In the genomic region with DNA sequence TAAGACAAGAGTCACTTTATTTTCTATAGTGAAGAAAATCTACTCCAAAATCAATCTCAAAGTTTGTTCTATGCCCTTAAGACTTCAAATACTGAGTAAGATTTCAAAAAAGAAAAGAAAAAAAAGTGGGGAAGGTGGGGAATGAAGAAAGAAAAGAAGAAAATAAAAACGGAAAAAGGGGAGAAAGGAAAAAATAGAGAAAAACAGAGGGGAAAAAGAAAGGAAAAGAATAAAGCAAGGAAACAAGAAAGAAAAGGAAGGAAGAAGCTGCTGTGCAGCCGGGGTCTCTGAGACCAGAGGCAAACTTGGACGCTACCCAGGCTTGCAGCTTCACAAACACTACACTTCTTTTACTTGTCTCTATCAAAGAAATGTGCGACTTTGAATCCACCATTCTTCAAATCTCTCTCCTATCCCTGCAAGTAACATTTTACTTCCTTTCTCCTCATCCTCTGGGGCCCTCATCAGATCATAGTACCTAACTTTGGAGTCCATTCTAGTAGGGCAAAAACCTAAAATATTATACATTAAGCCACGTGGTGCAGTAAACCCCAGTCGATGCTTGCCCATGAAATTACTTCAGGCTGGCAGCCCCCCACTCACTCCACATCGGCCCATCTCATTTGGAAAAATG, we compare ENCODE assay signal across 10 cellular contexts.
DNase-seq lines count a peak whose midpoint lies in the region; ATAC-seq and FAIRE-seq lines count a peak whose summit lies in the region.
"Had no signal": no experiment of that assay in that cellular context is flagged by ENCODE, and none has a peak within 500 bp of the region (broad histone marks: within the 10 kb centered on the region; RNA-seq: fewer than 3 reads in every experiment).

No MANE protein-coding gene starts in this region.

- no peak overlapping the region for H2BK12ac ChIP-seq in trophoblast cell (ENCODE audit: low read length)

- POLR2A ChIA-PET in naive thymus-derived CD8-positive, alpha-beta T cell (lab: Charles Lee), result interaction anchor here (0.7 to 2.7 kb wide), 5 partner anchors 64 to 188 kb away, joined by 3 to 9 read pairs (median 3); no protein-coding TSS in a partner anchor

- H4K8ac ChIP-seq in trophoblast cell (ENCODE audit: low read depth, low read length), result no peak overlapping the region

- no peak overlapping the region for H2AFZ ChIP-seq in trophoblast cell (ENCODE audit: insufficient read depth, low read length, poor library complexity)

- H3K36me3 Mint-ChIP-seq in naive thymus-derived CD8-positive, alpha-beta T cell, result peaks cover 11 to 14% (median 12%) of the 10 kb centered on the region in 3 donors

- H3K23ac ChIP-seq in trophoblast cell (ENCODE audit: low read length), result no peak overlapping the region

- peak overlapping the region; percentile 95; the same call in 1 of the 2 replicates for H3K27ac ChIP-seq in HUES64 (ENCODE audit: low read depth, low read length)
- peak overlapping the region; percentile 42 for H3K27ac ChIP-seq in caudate nucleus (ENCODE audit: low read depth, low read length)
- no peak overlapping the region for H3K27ac ChIP-seq in trophoblast cell (ENCODE audit: low read depth, low read length)
- H3K27ac ChIP-seq: C4-2B had no signal

- H3K4ac ChIP-seq in trophoblast cell (ENCODE audit: low read depth, low read length), result no peak overlapping the region

- ATAC-seq in naive thymus-derived CD8-positive, alpha-beta T cell, result no peak

- H4K91ac ChIP-seq in trophoblast cell (ENCODE audit: low read depth, low read length), result no peak overlapping the region

- H3K4me3 ChIP-seq in HUES64 (ENCODE audit: low read length) (peak overlapping the region; percentile 72), trophoblast cell (ENCODE audit: low read depth, low read length) (no peak overlapping the region)

- no peaks in the 10 kb centered on the region for H3K9me3 ChIP-seq in HUES64 (ENCODE audit: insufficient read depth, low read depth, low read length)
- H3K9me3 ChIP-seq in trophoblast cell (ENCODE audit: insufficient read depth, low read depth, low read length), result no peaks in the 10 kb centered on the region

- H3K4me1 ChIP-seq in HUES64 (ENCODE audit: insufficient read depth, low read length), result peaks cover 85% of the 10 kb centered on the region
- peaks cover 0 to 3% of the 10 kb centered on the region in 2 experiments for H3K4me1 ChIP-seq in trophoblast cell (ENCODE audit: control insufficient read depth in 1 of 2, insufficient read depth in 2 of 2, low read length in 2 of 2)

- H3K9ac ChIP-seq in HUES64 (ENCODE audit: low read depth, low read length), result peak overlapping the region; percentile 75
- no peak overlapping the region for H3K9ac ChIP-seq in trophoblast cell (ENCODE audit: low read length)

- no peak overlapping the region for H2BK5ac ChIP-seq in trophoblast cell (ENCODE audit: low read depth, low read length, poor library complexity)

- no peak overlapping the region for H4K12ac ChIP-seq in trophoblast cell (ENCODE audit: low read depth, low read length)

- WGBS in HUES64, result 8% methylated on average over 7 of the region's 7 CpGs
- WGBS in trophoblast cell (ENCODE audit: extremely low coverage, insufficient coverage, insufficient read length), result 92% methylated on average over 1 of the region's 7 CpGs

- no peaks in the 10 kb centered on the region for H3K9me3 Mint-ChIP-seq in naive thymus-derived CD8-positive, alpha-beta T cell

- no peak overlapping the region for H3K18ac ChIP-seq in trophoblast cell (ENCODE audit: low read length)

- H3K27me3 Mint-ChIP-seq in naive thymus-derived CD8-positive, alpha-beta T cell, result no peaks in the 10 kb centered on the region

- H3K27me3 ChIP-seq in HUES64 (ENCODE audit: insufficient read depth, low read length), result no peaks in the 10 kb centered on the region
- H3K27me3 ChIP-seq in trophoblast cell (ENCODE audit: insufficient read depth, low read length), result no peaks in the 10 kb centered on the region

- H3K79me2 ChIP-seq in trophoblast cell (ENCODE audit: control insufficient read depth, insufficient read depth, low read length, poor library complexity), result no peaks in the 10 kb centered on the region

- H3K4me3 Mint-ChIP-seq in naive thymus-derived CD8-positive, alpha-beta T cell, result peak overlapping the region; percentile 89 to 99 (median 96)

- peak overlapping the region; percentile 96 to 99 (median 98) for H3K27ac Mint-ChIP-seq in naive thymus-derived CD8-positive, alpha-beta T cell

- H3K14ac ChIP-seq in trophoblast cell (ENCODE audit: low read length), result no peak overlapping the region

- H3K79me1 ChIP-seq in trophoblast cell (ENCODE audit: low read length), result no peaks in the 10 kb centered on the region

- no peak overlapping the region for H3K4me2 ChIP-seq in trophoblast cell (ENCODE audit: low read length)

- FAIRE-seq in frontal cortex (lab: Jason Lieb, UNC), result no peak

- H3K4me1 Mint-ChIP-seq in naive thymus-derived CD8-positive, alpha-beta T cell, result peaks cover 33 to 93% (median 77%) of the 10 kb centered on the region in 4 donors

- no peak overlapping the region for H2AK5ac ChIP-seq in trophoblast cell (ENCODE audit: low read length)

- H2BK120ac ChIP-seq in trophoblast cell (ENCODE audit: insufficient read depth, low read length, poor library complexity), result no peak overlapping the region

- DNase-seq in Ammon's horn (ENCODE audit: low spot score), result peak; percentile 22
- DNase-seq in caudate nucleus (lab: John Stamatoyannopoulos, UW), result peak in 2 of 61 donors; percentile 2 to 21
- DNase-seq in naive thymus-derived CD8-positive, alpha-beta T cell, result peak in 2 of 10 donors; percentile 31 to 35
- no peak for DNase-seq in frontal cortex (ENCODE audit: low spot score in 2 of 2)
- DNase-seq in iPS-NIHi7 (ENCODE audit: extremely low spot score), result no peak
- no peak for DNase-seq in trophoblast cell
- DNase-seq in activated CD4-positive, CD25-positive, alpha-beta regulatory T cell treated with anti-CD3 and anti-CD28 coated beads, Interleukin-2, amount 50 U/mL, for 72 hours, result no peak
- DNase-seq: NCI-H1694 had no signal

- H3K36me3 ChIP-seq in HUES64 (ENCODE audit: insufficient read depth, low read length) (no peaks in the 10 kb centered on the region), trophoblast cell (ENCODE audit: control insufficient read depth in 1 of 2, insufficient read depth in 2 of 2, low read length in 2 of 2) (no peaks in the 10 kb centered on the region)
